Comparison of ENCODE assay signal across 1 cellular context in the genomic region with DNA sequence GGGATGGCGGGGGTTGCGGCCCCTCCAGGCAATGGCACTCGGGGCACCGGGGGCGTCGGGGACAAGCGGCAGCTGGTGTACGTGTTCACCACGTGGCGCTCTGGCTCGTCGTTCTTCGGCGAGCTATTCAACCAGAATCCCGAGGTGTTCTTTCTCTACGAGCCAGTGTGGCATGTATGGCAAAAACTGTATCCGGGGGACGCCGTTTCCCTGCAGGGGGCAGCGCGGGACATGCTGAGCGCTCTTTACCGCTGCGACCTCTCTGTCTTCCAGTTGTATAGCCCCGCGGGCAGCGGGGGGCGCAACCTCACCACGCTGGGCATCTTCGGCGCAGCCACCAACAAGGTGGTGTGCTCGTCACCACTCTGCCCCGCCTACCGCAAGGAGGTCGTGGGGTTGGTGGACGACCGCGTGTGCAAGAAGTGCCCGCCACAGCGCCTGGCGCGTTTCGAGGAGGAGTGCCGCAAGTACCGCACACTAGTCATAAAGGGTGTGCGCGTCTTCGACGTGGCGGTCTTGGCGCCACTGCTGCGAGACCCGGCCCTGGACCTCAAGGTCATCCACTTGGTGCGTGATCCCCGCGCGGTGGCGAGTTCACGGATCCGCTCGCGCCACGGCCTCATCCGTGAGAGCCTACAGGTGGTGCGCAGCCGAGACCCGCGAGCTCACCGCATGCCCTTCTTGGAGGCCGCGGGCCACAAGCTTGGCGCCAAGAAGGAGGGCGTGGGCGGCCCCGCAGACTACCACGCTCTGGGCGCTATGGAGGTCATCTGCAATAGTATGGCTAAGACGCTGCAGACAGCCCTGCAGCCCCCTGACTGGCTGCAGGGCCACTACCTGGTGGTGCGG.
TF ChIP-seq lines count a peak whose summit lies in the region.

No MANE protein-coding gene starts in this region.

TF ChIP-seq in K562, 482 proteins besides CTCF, POLR2A, EP300 and RAD21 (continued from another document and continues in another):
- TF ChIP-seq ZNF232 (CRISPR knock-in tag; IDR thresholded peaks at IDR 0.05) = 0 out of 2 replicates have a peak, but pooled peaks have one; percentile 31
- no peak for TF ChIP-seq HSF4 (CRISPR knock-in tag; IDR thresholded peaks at IDR 0.05; ENCODE audit: borderline replicate concordance)
- no peak for TF ChIP-seq XRCC5 (IDR thresholded peaks at IDR 0.05; ENCODE audit: low read depth, low read length)
- TF ChIP-seq TCFL5 (CRISPR knock-in tag; conservative IDR thresholded peaks at IDR 0.05) = no peak
- TF ChIP-seq TCF3 (CRISPR knock-in tag; IDR thresholded peaks at IDR 0.05) = no peak
- TF ChIP-seq RBFOX2 (IDR thresholded peaks at IDR 0.05; ENCODE audit: low read depth, low read length) = peak; percentile 63
- TF ChIP-seq CBX3 (IDR thresholded peaks at IDR 0.05; ENCODE audit: borderline replicate concordance in 1 of 2, low read length in 2 of 2) = peak in 1 of 2 experiments; percentile 88; a peak in 2 of 3 replicates
- TF ChIP-seq HMG20A (CRISPR knock-in tag; conservative IDR thresholded peaks at IDR 0.05) = no peak
- no peak for TF ChIP-seq SETDB1 (IDR thresholded peaks at IDR 0.05; ENCODE audit: low read length)
- TF ChIP-seq, protein P1, sequence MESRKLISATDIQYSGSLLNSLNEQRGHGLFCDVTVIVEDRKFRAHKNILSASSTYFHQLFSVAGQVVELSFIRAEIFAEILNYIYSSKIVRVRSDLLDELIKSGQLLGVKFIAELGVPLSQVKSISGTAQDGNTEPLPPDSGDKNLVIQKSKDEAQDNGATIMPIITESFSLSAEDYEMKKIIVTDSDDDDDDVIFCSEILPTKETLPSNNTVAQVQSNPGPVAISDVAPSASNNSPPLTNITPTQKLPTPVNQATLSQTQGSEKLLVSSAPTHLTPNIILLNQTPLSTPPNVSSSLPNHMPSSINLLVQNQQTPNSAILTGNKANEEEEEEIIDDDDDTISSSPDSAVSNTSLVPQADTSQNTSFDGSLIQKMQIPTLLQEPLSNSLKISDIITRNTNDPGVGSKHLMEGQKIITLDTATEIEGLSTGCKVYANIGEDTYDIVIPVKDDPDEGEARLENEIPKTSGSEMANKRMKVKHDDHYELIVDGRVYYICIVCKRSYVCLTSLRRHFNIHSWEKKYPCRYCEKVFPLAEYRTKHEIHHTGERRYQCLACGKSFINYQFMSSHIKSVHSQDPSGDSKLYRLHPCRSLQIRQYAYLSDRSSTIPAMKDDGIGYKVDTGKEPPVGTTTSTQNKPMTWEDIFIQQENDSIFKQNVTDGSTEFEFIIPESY (CRISPR knock-in tag; IDR thresholded peaks at IDR 0.05) = peak; percentile 100
- 0 out of 2 replicates have a peak, but pooled peaks have one; percentile 25 for TF ChIP-seq RBM14 (IDR thresholded peaks at IDR 0.05; ENCODE audit: borderline replicate concordance, insufficient read depth, low read depth, low read length)
- no peak for TF ChIP-seq BRF2 (IDR thresholded peaks at IDR 0.05; ENCODE audit: borderline replicate concordance, insufficient read depth, insufficient read length)
- peak; percentile 73; the same call in 1 of the 2 replicates for TF ChIP-seq FOXK1 (CRISPR knock-in tag; IDR thresholded peaks at IDR 0.05; ENCODE audit: borderline replicate concordance)
- no peak for TF ChIP-seq HEY1 (CRISPR knock-in tag; IDR thresholded peaks at IDR 0.05; ENCODE audit: borderline replicate concordance)
- TF ChIP-seq, protein P2, sequence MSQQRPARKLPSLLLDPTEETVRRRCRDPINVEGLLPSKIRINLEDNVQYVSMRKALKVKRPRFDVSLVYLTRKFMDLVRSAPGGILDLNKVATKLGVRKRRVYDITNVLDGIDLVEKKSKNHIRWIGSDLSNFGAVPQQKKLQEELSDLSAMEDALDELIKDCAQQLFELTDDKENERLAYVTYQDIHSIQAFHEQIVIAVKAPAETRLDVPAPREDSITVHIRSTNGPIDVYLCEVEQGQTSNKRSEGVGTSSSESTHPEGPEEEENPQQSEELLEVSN (IDR thresholded peaks at IDR 0.05; ENCODE audit: borderline replicate concordance in 1 of 2, extremely low read depth in 1 of 2, insufficient read depth in 1 of 2, insufficient read length in 1 of 2, low read depth in 1 of 2, low read length in 1 of 2, poor library complexity in 1 of 2, severe bottlenecking in 1 of 2) = peak in 1 of 2 experiments; percentile 56
- no peak for TF ChIP-seq BRF1 (IDR thresholded peaks at IDR 0.05; ENCODE audit: borderline replicate concordance, extremely low read depth, insufficient read length)
- no peak for TF ChIP-seq NCOA2 (IDR thresholded peaks at IDR 0.05; ENCODE audit: partially characterized antibody in 2 of 2)
- TF ChIP-seq EGR1 (conservative IDR thresholded peaks at IDR 0.05) = peak; percentile 25; the same call in 1 of the 2 replicates
- TF ChIP-seq POLR2H (tag; IDR thresholded peaks at IDR 0.05; ENCODE audit: low read depth) = no peak
- TF ChIP-seq ZNF224 (CRISPR knock-in tag; IDR thresholded peaks at IDR 0.05) = no peak
- TF ChIP-seq MGA (IDR thresholded peaks at IDR 0.05) = peak; percentile 49
- TF ChIP-seq ZSCAN32 (CRISPR knock-in tag; IDR thresholded peaks at IDR 0.05) = no peak
- TF ChIP-seq HMGXB4 (CRISPR knock-in tag; IDR thresholded peaks at IDR 0.05) = 0 out of 2 replicates have a peak, but pooled peaks have one; percentile 57
- no peak for TF ChIP-seq LEF1 (IDR thresholded peaks at IDR 0.05)
- peak; percentile 48; the same call in 1 of the 2 replicates for TF ChIP-seq TFAP4 (CRISPR knock-in tag; IDR thresholded peaks at IDR 0.05; ENCODE audit: borderline replicate concordance)
- TF ChIP-seq STAG1 (CRISPR knock-in tag; IDR thresholded peaks at IDR 0.05; ENCODE audit: borderline replicate concordance) = 0 out of 2 replicates have a peak, but pooled peaks have one; percentile 10
- TF ChIP-seq NR2F6 (CRISPR knock-in tag; IDR thresholded peaks at IDR 0.05) = no peak
- TF ChIP-seq, protein P3, sequence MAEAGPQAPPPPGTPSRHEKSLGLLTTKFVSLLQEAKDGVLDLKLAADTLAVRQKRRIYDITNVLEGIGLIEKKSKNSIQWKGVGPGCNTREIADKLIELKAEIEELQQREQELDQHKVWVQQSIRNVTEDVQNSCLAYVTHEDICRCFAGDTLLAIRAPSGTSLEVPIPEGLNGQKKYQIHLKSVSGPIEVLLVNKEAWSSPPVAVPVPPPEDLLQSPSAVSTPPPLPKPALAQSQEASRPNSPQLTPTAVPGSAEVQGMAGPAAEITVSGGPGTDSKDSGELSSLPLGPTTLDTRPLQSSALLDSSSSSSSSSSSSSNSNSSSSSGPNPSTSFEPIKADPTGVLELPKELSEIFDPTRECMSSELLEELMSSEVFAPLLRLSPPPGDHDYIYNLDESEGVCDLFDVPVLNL (CRISPR knock-in tag; IDR thresholded peaks at IDR 0.05; ENCODE audit: low read depth) = peak; percentile 46; the same call in 1 of the 2 replicates
- no peak for TF ChIP-seq NR1H2 (CRISPR knock-in tag; IDR thresholded peaks at IDR 0.05)
